21 cellular contexts compared by ENCODE assay signal in genomic region chr14:101496779-101497420, GRCh38.
DNase-seq lines count a peak whose midpoint lies in the region; ATAC-seq and TF ChIP-seq lines count a peak whose summit lies in the region.
"Had no signal": no experiment of that assay in that cellular context is flagged by ENCODE, and none has a peak within 500 bp of the region (broad histone marks: within the 10 kb centered on the region; RNA-seq: fewer than 3 reads in every experiment).

No MANE protein-coding gene starts in this region.

- DNase-seq in activated CD4-positive, CD25-positive, alpha-beta regulatory T cell treated with anti-CD3 and anti-CD28 coated beads, Interleukin-2, amount 50 U/mL, for 72 hours, result peak; percentile 23
- DNase-seq in activated CD4-positive, CD25-positive, alpha-beta regulatory T cell (lab: John Stamatoyannopoulos, UW), result no peak
- DNase-seq in Peyer's patch (peak in 2 of 3 donors; percentile 29 to 31), left colon (peak; percentile 1 to 11), stomach (peak; percentile 17), T-helper 2 cell (no peak)
- DNase-seq in activated CD4-positive, alpha-beta T cell treated with anti-CD3 and anti-CD28 coated beads for 4 hours, result no peak
- DNase-seq: 8988T; activated CD4-positive, alpha-beta T cell treated with anti-CD3 and anti-CD28 coated beads for 36 hours; esophagus squamous epithelium; gastrocnemius medialis; GF-D8; naive B cell; NCI-H2029; NCI-H2227 treated with DMSO at 0.1 percent for 48 hours; NCI-H748 treated with DMSO at 0.1 percent for 48 hours; SHP77; stimulated activated CD4-positive, alpha-beta T cell treated with anti-CD3 and anti-CD28 coated beads, Interleukin-1b, Interleukin-23, amount 100 ng/mL, for 48 hours had no signal

- H3K27me3 ChIP-seq in Peyer's patch (no peaks in the 10 kb centered on the region), stomach (peaks cover 0 to 54% (median 3%) of the 10 kb centered on the region in 3 donors)
- H3K27me3 ChIP-seq: body of pancreas had no signal

- TF ChIP-seq CTCF in Peyer's patch (IDR thresholded peaks at IDR 0.05) (no peak), stomach (IDR thresholded peaks at IDR 0.05) (no peak)

- no peaks in the 10 kb centered on the region for H3K36me3 ChIP-seq in Peyer's patch
- no peaks in the 10 kb centered on the region for H3K36me3 ChIP-seq in stomach
- H3K36me3 ChIP-seq: esophagus squamous epithelium, gastrocnemius medialis had no signal

- intact Hi-C loops in left colon (cut with DNase I, micrococcal nuclease) (no loop called here), stomach (cut with DNase I; ENCODE audit: low total_unique reads) (no loop called here)

- H3K4me3 ChIP-seq in Peyer's patch (no peak overlapping the region), stomach (no peak overlapping the region)
- H3K4me3 ChIP-seq: body of pancreas, gastrocnemius medialis had no signal

- TF ChIP-seq EP300 in stomach (IDR thresholded peaks at IDR 0.05), result no peak

- H3K4me1 ChIP-seq in Peyer's patch, result no peaks in the 10 kb centered on the region
- peaks cover 0 to 3% (median 0%) of the 10 kb centered on the region in 4 donors for H3K4me1 ChIP-seq in stomach
- H3K4me1 ChIP-seq: gastrocnemius medialis, parathyroid adenoma had no signal

- WGBS in stomach, 5 donors, result 38 to 51% (median 43%) methylated on average over 7 to 8 of the region's 8 CpGs

- no peaks in the 10 kb centered on the region for H3K9me3 ChIP-seq in Peyer's patch
- H3K9me3 ChIP-seq in stomach, result no peaks in the 10 kb centered on the region
- H3K9me3 ChIP-seq: body of pancreas, esophagus squamous epithelium, gastrocnemius medialis had no signal

- ATAC-seq in left colon, result no peak
- ATAC-seq in HG03139 (IDR thresholded peaks at IDR 0.05; ENCODE audit: unreplicated experiment), result no peak
- ATAC-seq: activated CD4-positive, alpha-beta T cell treated with anti-CD3 and anti-CD28 coated beads for 36 hours; body of pancreas had no signal

- TF ChIP-seq POLR2A in Peyer's patch (IDR thresholded peaks at IDR 0.05), result no peak
- TF ChIP-seq POLR2A in stomach (IDR thresholded peaks at IDR 0.05), result no peak

- H3K27ac ChIP-seq in Peyer's patch, result no peak overlapping the region
- no peak overlapping the region for H3K27ac ChIP-seq in stomach
- H3K27ac ChIP-seq: body of pancreas, gastrocnemius medialis, parathyroid adenoma had no signal

Comparison
In these comparisons a context has a peak if more than half of its experiments do, and no peak if none do; other contexts are left out.
1. DNase-seq: peak in activated CD4-positive, CD25-positive, alpha-beta regulatory T cell treated with anti-CD3 and anti-CD28 coated beads, Interleukin-2, amount 50 U/mL, for 72 hours (single experiment), Peyer's patch (2 of 3), left colon (2 of 2) and stomach (single experiment); none in activated CD4-positive, CD25-positive, alpha-beta regulatory T cell (0 of 4), T-helper 2 cell (0 of 5) and activated CD4-positive, alpha-beta T cell treated with anti-CD3 and anti-CD28 coated beads for 4 hours (0 of 2).